9 cellular contexts compared by ENCODE assay signal in the genomic region with DNA sequence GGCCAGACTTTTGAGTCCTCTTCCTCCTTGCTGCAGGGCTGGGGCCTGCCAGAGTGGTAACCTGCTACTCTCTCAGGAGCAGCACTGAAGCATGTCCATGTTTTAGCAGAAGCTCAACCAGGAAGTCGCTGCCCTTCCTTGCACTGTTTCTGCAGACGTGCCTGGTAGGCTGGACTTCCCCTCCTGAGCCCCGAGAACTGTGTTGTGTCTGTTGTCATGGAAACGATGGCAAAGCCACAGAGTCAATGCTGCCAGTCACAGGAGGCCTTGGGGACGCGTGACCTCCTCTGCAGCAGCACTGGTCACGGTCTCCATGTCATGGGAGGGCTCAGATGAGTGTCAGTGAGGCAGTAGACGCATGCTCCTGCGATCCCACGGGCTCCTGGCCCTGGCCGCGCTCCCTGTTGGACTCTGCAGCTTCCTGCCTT.
A peak's percentile ranks its signal among the peaks of the same experiment; 100 is the strongest.
DNase-seq lines count a peak whose midpoint lies in the region; ATAC-seq, FAIRE-seq and TF ChIP-seq lines count a peak whose summit lies in the region.
"Had no signal": no experiment of that assay in that cellular context is flagged by ENCODE, and none has a peak within 500 bp of the region (broad histone marks: within the 10 kb centered on the region; RNA-seq: fewer than 3 reads in every experiment).

No MANE protein-coding gene starts in this region.

- no peak for TF ChIP-seq RAD21 in GM12878 (IDR thresholded peaks at IDR 0.05; ENCODE audit: insufficient read depth, low read depth, low read length)

- peak; percentile 62 for TF ChIP-seq POLR2A in GM12878 (IDR thresholded peaks at IDR 0.05; ENCODE audit: low read depth, low read length)

- RAD21 ChIA-PET in GM12878 (lab: Charles Lee; ENCODE audit: unreplicated experiment), result interaction anchor here (0.8 kb wide), 1 partner anchor 242 kb away, joined by 4 read pairs; no protein-coding TSS in a partner anchor

- CTCF ChIA-PET in GM12878 (lab: Yijun Ruan, JAX), result interaction anchor here (1.0 kb wide), 1 partner anchor 48 kb away, joined by 3 read pairs; no protein-coding TSS in a partner anchor

- H3K4me3 ChIP-seq in GM12878, result no peak overlapping the region
- H3K4me3 ChIP-seq: ovary had no signal

- no peak for TF ChIP-seq CTCF in GM12878 (IDR thresholded peaks at IDR 0.05 in 2 of 3, conservative IDR thresholded peaks at IDR 0.05 in 1 of 3; ENCODE audit: control insufficient read depth in 2 of 3, extremely low read depth in 1 of 3, insufficient read depth in 1 of 3, low read depth in 3 of 3, low read length in 3 of 3)

- TF ChIP-seq EP300 in GM12878 (IDR thresholded peaks at IDR 0.05; ENCODE audit: borderline replicate concordance in 1 of 2, control insufficient read depth in 1 of 2, low read depth in 2 of 2, low read length in 2 of 2), result peak; percentile 72 to 93

- DNase-seq in AML-193 (lab: John Stamatoyannopoulos, UW), result peak; percentile 61 to 76
- DNase-seq in T-helper 1 cell, result peak in 4 of 5 donors; percentile 30 to 61 (median 50)
- DNase-seq in GM12878 (ENCODE audit: low read depth, low spot score), result peak; percentile 95
- peak; percentile 13 for DNase-seq in inferior parietal cortex (ENCODE audit: extremely low spot score)
- DNase-seq in stimulated activated CD4-positive, alpha-beta T cell treated with anti-CD3 and anti-CD28 coated beads, Interleukin-15, amount 100 ng/mL, for 1 hour (ENCODE audit: low read depth in 1 of 2, low spot score in 1 of 2), result peak; percentile 24 to 26
- no peak for DNase-seq in NCI-H345 (lab: John Stamatoyannopoulos, UW)

- POLR2A ChIA-PET in GM12878 (lab: Charles Lee), result no interaction called here

- 0% methylated on average over 12 of the region's 12 CpGs for WGBS in GM12878 (ENCODE audit: insufficient coverage, insufficient replicate concordance, low lambda C conversion rate, missing lambda C conversion rate)

- H4K20me1 ChIP-seq in GM12878 (ENCODE audit: control insufficient read depth, insufficient read depth), result no peaks in the 10 kb centered on the region

- no peaks in the 10 kb centered on the region for H3K36me3 ChIP-seq in GM12878 (ENCODE audit: control insufficient read depth in 2 of 2, insufficient read depth in 2 of 2, low read length in 1 of 2)
- H3K36me3 ChIP-seq: ovary had no signal

- in situ Hi-C loops in GM12878 (cut with MboI), result loop anchor here (10.0 kb wide), 1 partner anchor 337 kb away; no protein-coding TSS in a partner anchor

- SMC1A ChIA-PET in GM12878 (lab: Charles Lee; ENCODE audit: uncharacterized antibody, unreplicated experiment), result interaction anchor here (0.7 to 0.8 kb wide), 2 partner anchors 11 to 35 kb away, joined by 3 to 4 read pairs; no protein-coding TSS in a partner anchor

- intact Hi-C loops in GM12878 (cut with micrococcal nuclease; ENCODE audit: unreplicated experiment), result no loop called here

- no TSS peak for BruUV-seq in GM12878 (replicated peaks; lab: Mats Ljungman, UMichigan)

- H3K27ac ChIP-seq in GM12878 (ENCODE audit: control insufficient read depth, insufficient read depth), result no peak overlapping the region
- H3K27ac ChIP-seq: ovary had no signal

- H3K27me3 ChIP-seq in GM12878 (replicated peaks in 1 of 2; ENCODE audit: control insufficient read depth in 2 of 2, insufficient read depth in 2 of 2, low read length in 1 of 2), result no peaks in the 10 kb centered on the region
- H3K27me3 ChIP-seq: ovary had no signal

- H3K9me3 ChIP-seq in GM12878 (replicated peaks; ENCODE audit: control insufficient read depth, insufficient read depth, low read length), result peaks cover 1% of the 10 kb centered on the region; the same call in 1 of the 3 replicates
- H3K9me3 ChIP-seq: ovary had no signal

- peak; percentile 96 for FAIRE-seq in GM12878 (lab: Jason Lieb, UNC)

- H3K4me1 ChIP-seq in GM12878 (ENCODE audit: control insufficient read depth, insufficient read depth, low read length), result peaks cover 13% of the 10 kb centered on the region

- H2AFZ ChIP-seq in GM12878 (ENCODE audit: control insufficient read depth, low read depth, low read length), result peak overlapping the region; percentile 61

- H3K79me2 ChIP-seq in GM12878 (ENCODE audit: control insufficient read depth, insufficient read depth, low read length), result no peaks in the 10 kb centered on the region

- peak overlapping the region; percentile 44; the same call in 1 of the 2 replicates for H3K4me2 ChIP-seq in GM12878 (ENCODE audit: control insufficient read depth, insufficient read depth)

- peak; percentile 100 for ATAC-seq in GM19025 (IDR thresholded peaks at IDR 0.05; ENCODE audit: low read depth, unreplicated experiment)
- ATAC-seq in HG03159 (IDR thresholded peaks at IDR 0.05; ENCODE audit: unreplicated experiment), result peak; percentile 99
- peak; percentile 98 for ATAC-seq in GM12878

- no peak overlapping the region for H3K9ac ChIP-seq in GM12878 (ENCODE audit: control insufficient read depth, insufficient read depth, low read length)

TF ChIP-seq in GM12878, 131 proteins besides CTCF, POLR2A, EP300 and RAD21 (continues in another document):
- TF ChIP-seq, protein P1, sequence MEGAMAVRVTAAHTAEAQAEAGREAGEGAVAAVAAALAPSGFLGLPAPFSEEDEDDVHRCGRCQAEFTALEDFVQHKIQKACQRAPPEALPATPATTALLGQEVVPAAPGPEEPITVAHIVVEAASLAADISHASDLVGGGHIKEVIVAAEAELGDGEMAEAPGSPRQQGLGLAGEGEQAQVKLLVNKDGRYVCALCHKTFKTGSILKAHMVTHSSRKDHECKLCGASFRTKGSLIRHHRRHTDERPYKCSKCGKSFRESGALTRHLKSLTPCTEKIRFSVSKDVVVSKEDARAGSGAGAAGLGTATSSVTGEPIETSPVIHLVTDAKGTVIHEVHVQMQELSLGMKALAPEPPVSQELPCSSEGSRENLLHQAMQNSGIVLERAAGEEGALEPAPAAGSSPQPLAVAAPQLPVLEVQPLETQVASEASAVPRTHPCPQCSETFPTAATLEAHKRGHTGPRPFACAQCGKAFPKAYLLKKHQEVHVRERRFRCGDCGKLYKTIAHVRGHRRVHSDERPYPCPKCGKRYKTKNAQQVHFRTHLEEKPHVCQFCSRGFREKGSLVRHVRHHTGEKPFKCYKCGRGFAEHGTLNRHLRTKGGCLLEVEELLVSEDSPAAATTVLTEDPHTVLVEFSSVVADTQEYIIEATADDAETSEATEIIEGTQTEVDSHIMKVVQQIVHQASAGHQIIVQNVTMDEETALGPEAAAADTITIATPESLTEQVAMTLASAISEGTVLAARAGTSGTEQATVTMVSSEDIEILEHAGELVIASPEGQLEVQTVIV (IDR thresholded peaks at IDR 0.05; ENCODE audit: borderline replicate concordance, partially characterized antibody), result peak; percentile 71
- no peak for TF ChIP-seq SIX5 (IDR thresholded peaks at IDR 0.05; ENCODE audit: low read depth, low read length, severe bottlenecking)
- TF ChIP-seq, protein P2, sequence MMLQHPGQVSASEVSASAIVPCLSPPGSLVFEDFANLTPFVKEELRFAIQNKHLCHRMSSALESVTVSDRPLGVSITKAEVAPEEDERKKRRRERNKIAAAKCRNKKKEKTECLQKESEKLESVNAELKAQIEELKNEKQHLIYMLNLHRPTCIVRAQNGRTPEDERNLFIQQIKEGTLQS (IDR thresholded peaks at IDR 0.05; ENCODE audit: borderline replicate concordance, extremely low read depth, low read depth, low read length), result no peak
- TF ChIP-seq, protein P3, sequence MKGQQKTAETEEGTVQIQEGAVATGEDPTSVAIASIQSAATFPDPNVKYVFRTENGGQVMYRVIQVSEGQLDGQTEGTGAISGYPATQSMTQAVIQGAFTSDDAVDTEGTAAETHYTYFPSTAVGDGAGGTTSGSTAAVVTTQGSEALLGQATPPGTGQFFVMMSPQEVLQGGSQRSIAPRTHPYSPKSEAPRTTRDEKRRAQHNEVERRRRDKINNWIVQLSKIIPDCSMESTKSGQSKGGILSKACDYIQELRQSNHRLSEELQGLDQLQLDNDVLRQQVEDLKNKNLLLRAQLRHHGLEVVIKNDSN (IDR thresholded peaks at IDR 0.05; ENCODE audit: borderline replicate concordance, extremely low read length, insufficient read depth, low read depth, low read length), result peak; percentile 85
- TF ChIP-seq SMC3 (IDR thresholded peaks at IDR 0.05; ENCODE audit: borderline replicate concordance, low read length), result 0 out of 2 replicates have a peak, but pooled peaks have one; percentile 9
- TF ChIP-seq CREM (IDR thresholded peaks at IDR 0.05; ENCODE audit: low read depth), result peak; percentile 56
- no peak for TF ChIP-seq ESRRA (IDR thresholded peaks at IDR 0.05; ENCODE audit: low read length)
- peak; percentile 100 for TF ChIP-seq BMI1 (IDR thresholded peaks at IDR 0.05; ENCODE audit: borderline replicate concordance)
- peak; percentile 91 for TF ChIP-seq RAD51 (IDR thresholded peaks at IDR 0.05)
- 0 out of 2 replicates have a peak, but pooled peaks have one; percentile 29 for TF ChIP-seq STAT3 (IDR thresholded peaks at IDR 0.05; ENCODE audit: low read depth, low read length)
- TF ChIP-seq, protein P4, sequence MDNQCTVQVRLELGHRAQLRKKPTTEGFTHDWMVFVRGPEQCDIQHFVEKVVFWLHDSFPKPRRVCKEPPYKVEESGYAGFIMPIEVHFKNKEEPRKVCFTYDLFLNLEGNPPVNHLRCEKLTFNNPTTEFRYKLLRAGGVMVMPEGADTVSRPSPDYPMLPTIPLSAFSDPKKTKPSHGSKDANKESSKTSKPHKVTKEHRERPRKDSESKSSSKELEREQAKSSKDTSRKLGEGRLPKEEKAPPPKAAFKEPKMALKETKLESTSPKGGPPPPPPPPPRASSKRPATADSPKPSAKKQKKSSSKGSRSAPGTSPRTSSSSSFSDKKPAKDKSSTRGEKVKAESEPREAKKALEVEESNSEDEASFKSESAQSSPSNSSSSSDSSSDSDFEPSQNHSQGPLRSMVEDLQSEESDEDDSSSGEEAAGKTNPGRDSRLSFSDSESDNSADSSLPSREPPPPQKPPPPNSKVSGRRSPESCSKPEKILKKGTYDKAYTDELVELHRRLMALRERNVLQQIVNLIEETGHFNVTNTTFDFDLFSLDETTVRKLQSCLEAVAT (IDR thresholded peaks at IDR 0.05), result 0 out of 2 replicates have a peak, but pooled peaks have one; percentile 56
- no peak for TF ChIP-seq EGR1 (IDR thresholded peaks at IDR 0.05; ENCODE audit: borderline replicate concordance in 1 of 2, low read depth in 2 of 2, low read length in 2 of 2)
- TF ChIP-seq IKZF1 (conservative IDR thresholded peaks at IDR 0.05), result peak; percentile 60
- peak; percentile 62; the same call in 1 of the 2 replicates for TF ChIP-seq TCF12 (IDR thresholded peaks at IDR 0.05; ENCODE audit: low read depth, low read length)
- TF ChIP-seq ZNF207 (IDR thresholded peaks at IDR 0.05; ENCODE audit: borderline replicate concordance), result peak; percentile 14; the same call in 1 of the 2 replicates
- peak; percentile 85 for TF ChIP-seq SIN3A (IDR thresholded peaks at IDR 0.05; ENCODE audit: low read depth, low read length)
- TF ChIP-seq ETV6 (conservative IDR thresholded peaks at IDR 0.05 in 1 of 2, IDR thresholded peaks at IDR 0.05 in 1 of 2; ENCODE audit: borderline replicate concordance in 1 of 2, low read depth in 1 of 2), result 0 out of 4 replicates have a peak, but pooled peaks of 1 of the 2 experiments have one; percentile 27
